ENCODE assay signal across 34 cellular contexts in genomic region chr1:232182206-232182605, GRCh38.
"Had no signal": no experiment of that assay in that cellular context is flagged by ENCODE, and none has a peak within 500 bp of the region (broad histone marks: within the 10 kb centered on the region; RNA-seq: fewer than 3 reads in every experiment).

No MANE protein-coding gene starts in this region.

- H3K36me3 ChIP-seq: MG63 had no signal

- H3K27ac ChIP-seq: KMS-11 had no signal

- DNase-seq: Karpas-422, Kasumi-1, MG63, MM.1S, MV-4-11, NCI-H1048, NCI-H1092, NCI-H1092 treated with DMSO at 0.1 percent for 48 hours, NCI-H1105, NCI-H1105 treated with DMSO at 0.1 percent for 48 hours, NCI-H1417, NCI-H1417 treated with DMSO at 0.1 percent for 48 hours, NCI-H1436, NCI-H1436 treated with DMSO at 0.1 percent for 48 hours, NCI-H146, NCI-H1694, NCI-H1694 treated with DMSO at 0.1 percent for 48 hours, NCI-H187, NCI-H187 treated with DMSO at 0.1 percent for 48 hours, NCI-H1930, NCI-H2029, NCI-H2029 treated with DMSO at 0.1 percent for 48 hours, NCI-H2081, NCI-H2081 treated with DMSO at 0.1 percent for 48 hours, NCI-H2107, NCI-H2171, NCI-H2171 treated with DMSO at 0.1 percent for 48 hours, NCI-H2227 treated with DMSO at 0.1 percent for 48 hours, NCI-H226, NCI-H345, NCI-H446, NCI-H446 treated with DMSO at 0.1 percent for 48 hours, NCI-H510A had no signal

- H3K4me3 ChIP-seq: MG63 had no signal

- H3K27me3 ChIP-seq: MG63 had no signal

- H3K9me3 ChIP-seq: MG63 had no signal
